Comparison of ENCODE assay signal across 1 cellular context in genomic region chr11:12989428-12990242, GRCh38.
TF ChIP-seq lines count a peak whose summit lies in the region.

No MANE protein-coding gene starts in this region.

TF ChIP-seq in GM12878, 131 proteins besides CTCF, POLR2A, EP300 and RAD21 (continued from another document):
- TF ChIP-seq PRDM15 (CRISPR knock-in tag; IDR thresholded peaks at IDR 0.05) (no peak), CREB1 (IDR thresholded peaks at IDR 0.05; ENCODE audit: low read depth) (no peak), IRF4 (IDR thresholded peaks at IDR 0.05; ENCODE audit: low read depth, low read length) (no peak), PAX5 (IDR thresholded peaks at IDR 0.05; ENCODE audit: borderline replicate concordance, low read depth, low read length) (no peak), ZNF207 (IDR thresholded peaks at IDR 0.05; ENCODE audit: borderline replicate concordance) (no peak)
TF ChIP-seq in GM12878: peak in this region for 0.
